ENCODE assay signal across 1 cellular context in the genomic region with DNA sequence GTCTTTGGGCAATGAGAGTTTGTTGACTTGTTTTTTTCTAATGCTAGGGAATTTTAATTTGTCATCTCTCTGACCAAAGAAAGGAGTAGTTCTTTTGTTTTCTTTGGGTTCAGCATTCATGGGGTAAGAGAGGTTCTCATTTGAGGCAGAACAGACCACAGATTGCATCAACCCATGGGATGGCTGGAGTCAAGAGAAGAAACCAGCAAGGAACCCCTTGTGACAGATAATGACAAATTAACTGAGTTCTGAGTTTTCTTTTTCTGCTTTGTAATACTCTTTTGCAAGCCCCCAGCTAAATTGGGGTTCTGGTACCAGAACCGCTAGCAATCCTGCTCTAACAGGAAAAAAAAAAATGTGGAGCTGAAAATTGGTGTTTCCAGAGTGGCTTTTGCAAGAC.
TF ChIP-seq lines count a peak whose summit lies in the region.

No MANE protein-coding gene starts in this region.

TF ChIP-seq in GM23338, 12 proteins besides CTCF, POLR2A, EP300 and RAD21 (continued from another document):
- TF ChIP-seq, protein P1, sequence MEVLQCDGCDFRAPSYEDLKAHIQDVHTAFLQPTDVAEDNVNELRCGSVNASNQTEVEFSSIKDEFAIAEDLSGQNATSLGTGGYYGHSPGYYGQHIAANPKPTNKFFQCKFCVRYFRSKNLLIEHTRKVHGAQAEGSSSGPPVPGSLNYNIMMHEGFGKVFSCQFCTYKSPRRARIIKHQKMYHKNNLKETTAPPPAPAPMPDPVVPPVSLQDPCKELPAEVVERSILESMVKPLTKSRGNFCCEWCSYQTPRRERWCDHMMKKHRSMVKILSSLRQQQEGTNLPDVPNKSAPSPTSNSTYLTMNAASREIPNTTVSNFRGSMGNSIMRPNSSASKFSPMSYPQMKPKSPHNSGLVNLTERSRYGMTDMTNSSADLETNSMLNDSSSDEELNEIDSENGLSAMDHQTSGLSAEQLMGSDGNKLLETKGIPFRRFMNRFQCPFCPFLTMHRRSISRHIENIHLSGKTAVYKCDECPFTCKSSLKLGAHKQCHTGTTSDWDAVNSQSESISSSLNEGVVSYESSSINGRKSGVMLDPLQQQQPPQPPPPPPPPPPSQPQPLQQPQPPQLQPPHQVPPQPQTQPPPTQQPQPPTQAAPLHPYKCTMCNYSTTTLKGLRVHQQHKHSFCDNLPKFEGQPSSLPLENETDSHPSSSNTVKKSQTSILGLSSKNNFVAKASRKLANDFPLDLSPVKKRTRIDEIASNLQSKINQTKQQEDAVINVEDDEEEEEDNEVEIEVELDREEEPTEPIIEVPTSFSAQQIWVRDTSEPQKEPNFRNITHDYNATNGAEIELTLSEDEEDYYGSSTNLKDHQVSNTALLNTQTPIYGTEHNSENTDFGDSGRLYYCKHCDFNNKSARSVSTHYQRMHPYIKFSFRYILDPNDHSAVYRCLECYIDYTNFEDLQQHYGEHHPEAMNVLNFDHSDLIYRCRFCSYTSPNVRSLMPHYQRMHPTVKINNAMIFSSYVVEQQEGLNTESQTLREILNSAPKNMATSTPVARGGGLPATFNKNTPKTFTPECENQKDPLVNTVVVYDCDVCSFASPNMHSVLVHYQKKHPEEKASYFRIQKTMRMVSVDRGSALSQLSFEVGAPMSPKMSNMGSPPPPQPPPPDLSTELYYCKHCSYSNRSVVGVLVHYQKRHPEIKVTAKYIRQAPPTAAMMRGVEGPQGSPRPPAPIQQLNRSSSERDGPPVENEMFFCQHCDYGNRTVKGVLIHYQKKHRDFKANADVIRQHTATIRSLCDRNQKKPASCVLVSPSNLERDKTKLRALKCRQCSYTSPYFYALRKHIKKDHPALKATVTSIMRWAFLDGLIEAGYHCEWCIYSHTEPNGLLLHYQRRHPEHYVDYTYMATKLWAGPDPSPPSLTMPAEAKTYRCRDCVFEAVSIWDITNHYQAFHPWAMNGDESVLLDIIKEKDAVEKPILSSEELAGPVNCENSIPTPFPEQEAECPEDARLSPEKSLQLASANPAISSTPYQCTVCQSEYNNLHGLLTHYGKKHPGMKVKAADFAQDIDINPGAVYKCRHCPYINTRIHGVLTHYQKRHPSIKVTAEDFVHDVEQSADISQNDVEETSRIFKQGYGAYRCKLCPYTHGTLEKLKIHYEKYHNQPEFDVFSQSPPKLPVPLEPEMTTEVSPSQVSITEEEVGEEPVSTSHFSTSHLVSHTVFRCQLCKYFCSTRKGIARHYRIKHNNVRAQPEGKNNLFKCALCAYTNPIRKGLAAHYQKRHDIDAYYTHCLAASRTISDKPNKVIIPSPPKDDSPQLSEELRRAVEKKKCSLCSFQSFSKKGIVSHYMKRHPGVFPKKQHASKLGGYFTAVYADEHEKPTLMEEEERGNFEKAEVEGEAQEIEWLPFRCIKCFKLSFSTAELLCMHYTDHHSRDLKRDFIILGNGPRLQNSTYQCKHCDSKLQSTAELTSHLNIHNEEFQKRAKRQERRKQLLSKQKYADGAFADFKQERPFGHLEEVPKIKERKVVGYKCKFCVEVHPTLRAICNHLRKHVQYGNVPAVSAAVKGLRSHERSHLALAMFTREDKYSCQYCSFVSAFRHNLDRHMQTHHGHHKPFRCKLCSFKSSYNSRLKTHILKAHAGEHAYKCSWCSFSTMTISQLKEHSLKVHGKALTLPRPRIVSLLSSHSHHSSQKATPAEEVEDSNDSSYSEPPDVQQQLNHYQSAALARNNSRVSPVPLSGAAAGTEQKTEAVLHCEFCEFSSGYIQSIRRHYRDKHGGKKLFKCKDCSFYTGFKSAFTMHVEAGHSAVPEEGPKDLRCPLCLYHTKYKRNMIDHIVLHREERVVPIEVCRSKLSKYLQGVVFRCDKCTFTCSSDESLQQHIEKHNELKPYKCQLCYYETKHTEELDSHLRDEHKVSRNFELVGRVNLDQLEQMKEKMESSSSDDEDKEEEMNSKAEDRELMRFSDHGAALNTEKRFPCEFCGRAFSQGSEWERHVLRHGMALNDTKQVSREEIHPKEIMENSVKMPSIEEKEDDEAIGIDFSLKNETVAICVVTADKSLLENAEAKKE (CRISPR knock-in tag; IDR thresholded peaks at IDR 0.05), result no peak
- TF ChIP-seq EZH2phosphoT487 (IDR thresholded peaks at IDR 0.05; ENCODE audit: unreplicated experiment) (no peak), STAT1 (IDR thresholded peaks at IDR 0.05; ENCODE audit: unreplicated experiment) (no peak), POLR2AphosphoS5 (IDR thresholded peaks at IDR 0.05; ENCODE audit: low read depth) (no peak), CREB1 (CRISPR knock-in tag; IDR thresholded peaks at IDR 0.05; ENCODE audit: low read depth) (no peak), EZH2 (IDR thresholded peaks at IDR 0.05; ENCODE audit: low read depth, unreplicated experiment) (no peak)
- TF ChIP-seq, protein P2, sequence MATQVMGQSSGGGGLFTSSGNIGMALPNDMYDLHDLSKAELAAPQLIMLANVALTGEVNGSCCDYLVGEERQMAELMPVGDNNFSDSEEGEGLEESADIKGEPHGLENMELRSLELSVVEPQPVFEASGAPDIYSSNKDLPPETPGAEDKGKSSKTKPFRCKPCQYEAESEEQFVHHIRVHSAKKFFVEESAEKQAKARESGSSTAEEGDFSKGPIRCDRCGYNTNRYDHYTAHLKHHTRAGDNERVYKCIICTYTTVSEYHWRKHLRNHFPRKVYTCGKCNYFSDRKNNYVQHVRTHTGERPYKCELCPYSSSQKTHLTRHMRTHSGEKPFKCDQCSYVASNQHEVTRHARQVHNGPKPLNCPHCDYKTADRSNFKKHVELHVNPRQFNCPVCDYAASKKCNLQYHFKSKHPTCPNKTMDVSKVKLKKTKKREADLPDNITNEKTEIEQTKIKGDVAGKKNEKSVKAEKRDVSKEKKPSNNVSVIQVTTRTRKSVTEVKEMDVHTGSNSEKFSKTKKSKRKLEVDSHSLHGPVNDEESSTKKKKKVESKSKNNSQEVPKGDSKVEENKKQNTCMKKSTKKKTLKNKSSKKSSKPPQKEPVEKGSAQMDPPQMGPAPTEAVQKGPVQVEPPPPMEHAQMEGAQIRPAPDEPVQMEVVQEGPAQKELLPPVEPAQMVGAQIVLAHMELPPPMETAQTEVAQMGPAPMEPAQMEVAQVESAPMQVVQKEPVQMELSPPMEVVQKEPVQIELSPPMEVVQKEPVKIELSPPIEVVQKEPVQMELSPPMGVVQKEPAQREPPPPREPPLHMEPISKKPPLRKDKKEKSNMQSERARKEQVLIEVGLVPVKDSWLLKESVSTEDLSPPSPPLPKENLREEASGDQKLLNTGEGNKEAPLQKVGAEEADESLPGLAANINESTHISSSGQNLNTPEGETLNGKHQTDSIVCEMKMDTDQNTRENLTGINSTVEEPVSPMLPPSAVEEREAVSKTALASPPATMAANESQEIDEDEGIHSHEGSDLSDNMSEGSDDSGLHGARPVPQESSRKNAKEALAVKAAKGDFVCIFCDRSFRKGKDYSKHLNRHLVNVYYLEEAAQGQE (IDR thresholded peaks at IDR 0.05; ENCODE audit: unreplicated experiment), result no peak
TF ChIP-seq in GM23338: peak in this region for 0.
